8 cellular contexts compared by ENCODE assay signal in the genomic region with DNA sequence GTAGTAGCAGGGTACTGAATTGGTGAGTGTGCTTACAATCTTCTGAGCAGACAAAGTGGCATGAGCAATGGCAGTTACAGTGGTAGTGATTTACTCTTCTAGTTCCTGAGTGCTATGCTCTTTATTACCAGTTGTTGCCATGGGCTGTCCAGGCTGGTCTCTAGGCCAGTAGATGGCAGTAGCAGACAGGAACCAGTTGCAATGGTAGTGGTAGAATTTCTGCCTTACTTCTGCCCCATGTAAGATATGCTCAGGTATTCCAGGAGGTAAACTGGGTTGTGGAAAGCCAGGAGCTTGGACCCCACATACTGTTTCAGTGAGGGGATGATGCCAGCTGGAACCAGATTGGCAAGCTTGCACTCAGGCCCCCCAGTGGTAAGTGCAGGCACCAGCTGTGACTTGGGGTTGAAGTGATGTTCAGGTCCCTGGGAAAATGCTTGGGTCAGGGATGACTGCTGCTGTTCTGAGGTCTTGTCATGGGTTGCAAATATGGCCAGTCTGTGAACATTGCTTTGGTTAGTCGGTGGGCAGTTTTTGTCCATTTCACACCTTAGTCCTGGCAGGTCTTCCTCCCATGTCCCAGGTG.
DNase-seq lines count a peak whose midpoint lies in the region; ATAC-seq and TF ChIP-seq lines count a peak whose summit lies in the region.

No MANE protein-coding gene starts in this region.

- H3K9me3 ChIP-seq in body of pancreas = no peaks in the 10 kb centered on the region
- H3K9me3 ChIP-seq in psoas muscle = no peaks in the 10 kb centered on the region

- H3K4me3 Mint-ChIP-seq in activated CD4-positive, alpha-beta T cell treated with anti-CD3 and anti-CD28 coated beads for 36 hours = no peak overlapping the region
- no peak overlapping the region for H3K4me3 Mint-ChIP-seq in activated CD4-positive, alpha-beta T cell treated with anti-CD3 and anti-CD28 coated beads, Interleukin-2, amount 10 ng/mL, durations not matched to agents 7 days and 5 days

- H3K9me3 Mint-ChIP-seq in activated CD4-positive, alpha-beta T cell treated with anti-CD3 and anti-CD28 coated beads for 36 hours (ENCODE audit: low read depth) = peaks cover 2% of the 10 kb centered on the region
- H3K9me3 Mint-ChIP-seq in activated CD4-positive, alpha-beta T cell treated with anti-CD3 and anti-CD28 coated beads, Interleukin-2, amount 10 ng/mL, durations not matched to agents 7 days and 5 days = no peaks in the 10 kb centered on the region

- TF ChIP-seq CTCF in body of pancreas (IDR thresholded peaks at IDR 0.05) (peak in 5 of 7 experiments; percentile 15 to 43 (median 27)), psoas muscle (IDR thresholded peaks at IDR 0.05) (peak; percentile 12)

- WGBS in body of pancreas, 2 donors = 20% methylated on average over 1 of the region's 1 CpG; no CpG with 5 or more reads in 1 of the 2 donors
- WGBS in psoas muscle, 3 donors = 36 to 78% (median 45%) methylated on average over 1 of the region's 1 CpG

- H3K4me1 ChIP-seq in body of pancreas (no peaks in the 10 kb centered on the region), psoas muscle (no peaks in the 10 kb centered on the region)

- peak; percentile 25 for DNase-seq in activated CD4-positive, alpha-beta T cell treated with anti-CD3 and anti-CD28 coated beads for 36 hours
- DNase-seq in activated CD4-positive, alpha-beta T cell treated with anti-CD3 and anti-CD28 coated beads, Interleukin-2, amount 10 ng/mL, durations not matched to agents 7 days and 5 days = no peak
- peak; percentile 2 for DNase-seq in LHCN-M2 (ENCODE audit: low read depth)
- peak; percentile 2 to 31 (median 13) for DNase-seq in body of pancreas
- DNase-seq in psoas muscle = no peak
- no peak for DNase-seq in Ammon's horn (ENCODE audit: low spot score)
- DNase-seq in HEK293T (ENCODE audit: extremely low spot score) = no peak
- no peak for DNase-seq in NCI-H2029 treated with DMSO at 0.1 percent for 48 hours (lab: John Stamatoyannopoulos, UW)

- H3K36me3 ChIP-seq in body of pancreas (replicated peaks in 1 of 2; ENCODE audit: insufficient read depth in 1 of 2, low read depth in 2 of 2) (no peaks in the 10 kb centered on the region), psoas muscle (ENCODE audit: insufficient read depth in 1 of 2, low read depth in 1 of 2) (no peaks in the 10 kb centered on the region)

- intact Hi-C loops in activated CD4-positive, alpha-beta T cell treated with anti-CD3 and anti-CD28 coated beads for 36 hours (cut with DNase I, micrococcal nuclease) = loop anchor here in 1 of 2 experiments (10.0 kb wide), 1 partner anchor 244 kb away; a partner anchor contains a TSS
- intact Hi-C loops in body of pancreas (cut with DNase I) = no loop called here
- intact Hi-C loops in psoas muscle (cut with DNase I) = no loop called here

- no peak overlapping the region for H3K27ac ChIP-seq in body of pancreas
- H3K27ac ChIP-seq in psoas muscle = no peak overlapping the region

- H3K4me3 ChIP-seq in body of pancreas (no peak overlapping the region), psoas muscle (no peak overlapping the region)

- no peaks in the 10 kb centered on the region for H3K36me3 Mint-ChIP-seq in activated CD4-positive, alpha-beta T cell treated with anti-CD3 and anti-CD28 coated beads for 36 hours (ENCODE audit: low read depth)
- no peaks in the 10 kb centered on the region for H3K36me3 Mint-ChIP-seq in activated CD4-positive, alpha-beta T cell treated with anti-CD3 and anti-CD28 coated beads, Interleukin-2, amount 10 ng/mL, durations not matched to agents 7 days and 5 days (ENCODE audit: low read depth)

- no peaks in the 10 kb centered on the region for H3K4me1 Mint-ChIP-seq in activated CD4-positive, alpha-beta T cell treated with anti-CD3 and anti-CD28 coated beads for 36 hours
- no peaks in the 10 kb centered on the region for H3K4me1 Mint-ChIP-seq in activated CD4-positive, alpha-beta T cell treated with anti-CD3 and anti-CD28 coated beads, Interleukin-2, amount 10 ng/mL, durations not matched to agents 7 days and 5 days

- H3K27me3 ChIP-seq in body of pancreas (no peaks in the 10 kb centered on the region), psoas muscle (ENCODE audit: insufficient read depth in 3 of 3, low read length in 2 of 3) (peaks cover 0 to 3% (median 0%) of the 10 kb centered on the region in 3 donors)

- H3K27ac Mint-ChIP-seq in activated CD4-positive, alpha-beta T cell treated with anti-CD3 and anti-CD28 coated beads for 36 hours = no peak overlapping the region
- H3K27ac Mint-ChIP-seq in activated CD4-positive, alpha-beta T cell treated with anti-CD3 and anti-CD28 coated beads, Interleukin-2, amount 10 ng/mL, durations not matched to agents 7 days and 5 days = no peak overlapping the region

- POLR2A ChIA-PET in activated CD4-positive, alpha-beta T cell treated with anti-CD3 and anti-CD28 coated beads for 36 hours (lab: Charles Lee) = interaction anchor here (0.6 kb wide), 1 partner anchor 54 kb away, joined by 3 read pairs; no protein-coding TSS in a partner anchor
- POLR2A ChIA-PET in activated CD4-positive, alpha-beta T cell treated with anti-CD3 and anti-CD28 coated beads, Interleukin-2, amount 10 ng/mL, durations not matched to agents 7 days and 5 days (lab: Charles Lee) = no interaction called here
- POLR2A ChIA-PET in HEK293T (lab: Yijun Ruan, JAX) = no interaction called here

- no peaks in the 10 kb centered on the region for H3K27me3 Mint-ChIP-seq in activated CD4-positive, alpha-beta T cell treated with anti-CD3 and anti-CD28 coated beads for 36 hours
- H3K27me3 Mint-ChIP-seq in activated CD4-positive, alpha-beta T cell treated with anti-CD3 and anti-CD28 coated beads, Interleukin-2, amount 10 ng/mL, durations not matched to agents 7 days and 5 days = no peaks in the 10 kb centered on the region

- no peak for ATAC-seq in activated CD4-positive, alpha-beta T cell treated with anti-CD3 and anti-CD28 coated beads for 36 hours
- no peak for ATAC-seq in body of pancreas
- no peak for ATAC-seq in psoas muscle

- CTCF ChIA-PET in activated CD4-positive, alpha-beta T cell treated with anti-CD3 and anti-CD28 coated beads for 36 hours (lab: Charles Lee) = interaction anchor here (0.6 to 1.5 kb wide), 3 partner anchors 10 to 339 kb away, joined by 3 to 4 read pairs (median 3); no protein-coding TSS in a partner anchor
- CTCF ChIA-PET in activated CD4-positive, alpha-beta T cell treated with anti-CD3 and anti-CD28 coated beads, Interleukin-2, amount 10 ng/mL, durations not matched to agents 7 days and 5 days (lab: Charles Lee) = no interaction called here
- CTCF ChIA-PET in HEK293T (lab: Yijun Ruan, JAX) = interaction anchor here (0.6 kb wide), 1 partner anchor 13 kb away, joined by 5 read pairs; no protein-coding TSS in a partner anchor

- no peak for TF ChIP-seq POLR2A in body of pancreas (IDR thresholded peaks at IDR 0.05)

TF ChIP-seq in HEK293T, 16 proteins besides CTCF, POLR2A, EP300 and RAD21:
- TF ChIP-seq BHLHE40 (IDR thresholded peaks at IDR 0.05; ENCODE audit: borderline replicate concordance) = no peak
- no peak for TF ChIP-seq SUZ12 (IDR thresholded peaks at IDR 0.05)
- no peak for TF ChIP-seq FOXA1 (IDR thresholded peaks at IDR 0.05)
- TF ChIP-seq TARDBP (IDR thresholded peaks at IDR 0.05) = no peak
- TF ChIP-seq, protein P1, sequence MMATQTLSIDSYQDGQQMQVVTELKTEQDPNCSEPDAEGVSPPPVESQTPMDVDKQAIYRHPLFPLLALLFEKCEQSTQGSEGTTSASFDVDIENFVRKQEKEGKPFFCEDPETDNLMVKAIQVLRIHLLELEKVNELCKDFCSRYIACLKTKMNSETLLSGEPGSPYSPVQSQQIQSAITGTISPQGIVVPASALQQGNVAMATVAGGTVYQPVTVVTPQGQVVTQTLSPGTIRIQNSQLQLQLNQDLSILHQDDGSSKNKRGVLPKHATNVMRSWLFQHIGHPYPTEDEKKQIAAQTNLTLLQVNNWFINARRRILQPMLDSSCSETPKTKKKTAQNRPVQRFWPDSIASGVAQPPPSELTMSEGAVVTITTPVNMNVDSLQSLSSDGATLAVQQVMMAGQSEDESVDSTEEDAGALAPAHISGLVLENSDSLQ (IDR thresholded peaks at IDR 0.05) = no peak

Comparison
In these comparisons a context has a peak if more than half of its experiments do, and no peak if none do; other contexts are left out.
1. DNase-seq: peak in activated CD4-positive, alpha-beta T cell treated with anti-CD3 and anti-CD28 coated beads for 36 hours (single experiment), LHCN-M2 (single experiment) and body of pancreas (4 of 4); none in activated CD4-positive, alpha-beta T cell treated with anti-CD3 and anti-CD28 coated beads, Interleukin-2, amount 10 ng/mL, durations not matched to agents 7 days and 5 days (single experiment), psoas muscle (0 of 2), Ammon's horn (single experiment), HEK293T (single experiment) and NCI-H2029 treated with DMSO at 0.1 percent for 48 hours (single experiment).